Comparison of ENCODE assay signal across 31 cellular contexts in genomic region chr18:63613420-63613819, GRCh38. TPM values are rescaled to one million over a fixed set of nuclear protein-coding genes. Genes with fewer than 3 reads are reported as not detected.
"Had no signal": no experiment of that assay in that cellular context is flagged by ENCODE, and none has a peak within 500 bp of the region (broad histone marks: within the 10 kb centered on the region; RNA-seq: fewer than 3 reads in every experiment).

No MANE protein-coding gene starts in this region.

- H3K27me3 Mint-ChIP-seq: activated CD4-positive, alpha-beta T cell treated with anti-CD3 and anti-CD28 coated beads, Interleukin-2, amount 10 ng/mL, durations not matched to agents 7 days and 5 days; activated naive CD4-positive, alpha-beta T cell treated with anti-CD3 and anti-CD28 coated beads, Interleukin-2, amount 10 ng/mL, durations not matched to agents 7 days and 5 days had no signal

- H3K27ac Mint-ChIP-seq: activated CD4-positive, alpha-beta T cell treated with anti-CD3 and anti-CD28 coated beads for 36 hours; activated CD4-positive, alpha-beta T cell treated with anti-CD3 and anti-CD28 coated beads, Interleukin-2, amount 10 ng/mL, durations not matched to agents 7 days and 5 days; activated CD8-positive, alpha-beta T cell treated with anti-CD3 and anti-CD28 coated beads, Interleukin-2, amount 10 ng/mL, durations not matched to agents 7 days and 5 days; activated naive CD4-positive, alpha-beta T cell treated with anti-CD3 and anti-CD28 coated beads, Interleukin-2, amount 10 ng/mL, durations not matched to agents 7 days and 5 days; activated naive CD8-positive, alpha-beta T cell; activated naive CD8-positive, alpha-beta T cell treated with anti-CD3 and anti-CD28 coated beads, Interleukin-2, amount 50 U/mL, for 24 hours; brain had no signal

- H3K4me1 ChIP-seq: SJCRH30 had no signal

- H3K4me1 Mint-ChIP-seq: activated CD4-positive, alpha-beta T cell treated with anti-CD3 and anti-CD28 coated beads for 36 hours; activated CD4-positive, alpha-beta T cell treated with anti-CD3 and anti-CD28 coated beads, Interleukin-2, amount 10 ng/mL, durations not matched to agents 7 days and 5 days; activated naive CD4-positive, alpha-beta T cell treated with anti-CD3 and anti-CD28 coated beads, Interleukin-2, amount 10 ng/mL, durations not matched to agents 7 days and 5 days; activated naive CD8-positive, alpha-beta T cell treated with anti-CD3 and anti-CD28 coated beads, Interleukin-2, amount 50 U/mL, for 24 hours had no signal

- H3K4me3 Mint-ChIP-seq: activated CD4-positive, alpha-beta T cell treated with anti-CD3 and anti-CD28 coated beads for 36 hours; activated CD4-positive, alpha-beta T cell treated with anti-CD3 and anti-CD28 coated beads, Interleukin-2, amount 10 ng/mL, durations not matched to agents 7 days and 5 days; activated CD8-positive, alpha-beta T cell treated with anti-CD3 and anti-CD28 coated beads, Interleukin-2, amount 10 ng/mL, durations not matched to agents 7 days and 5 days; activated naive CD4-positive, alpha-beta T cell treated with anti-CD3 and anti-CD28 coated beads, Interleukin-2, amount 10 ng/mL, durations not matched to agents 7 days and 5 days; activated naive CD8-positive, alpha-beta T cell; activated naive CD8-positive, alpha-beta T cell treated with anti-CD3 and anti-CD28 coated beads, Interleukin-2, amount 50 U/mL, for 24 hours; activated T-cell treated with anti-CD3 and anti-CD28 coated beads, Interleukin-2, amount 50 U/mL, for 4 hours; brain had no signal

- DNase-seq: activated CD4-positive, alpha-beta T cell treated with anti-CD3 and anti-CD28 coated beads for 36 hours; activated CD4-positive, alpha-beta T cell treated with anti-CD3 and anti-CD28 coated beads, Interleukin-2, amount 10 ng/mL, durations not matched to agents 7 days and 5 days; activated CD4-positive, alpha-beta T cell treated with anti-CD3 and anti-CD28 coated beads, Interleukin-2, amount 50 U/mL, for 48 hours; activated CD8-positive, alpha-beta T cell treated with anti-CD3 and anti-CD28 coated beads, Interleukin-2, amount 10 ng/mL, durations not matched to agents 7 days and 5 days; activated effector memory CD4-positive, alpha-beta T cell treated with Interleukin-2 at 50 U/mL for 16 hours; activated naive CD4-positive, alpha-beta T cell treated with anti-CD3 and anti-CD28 coated beads, Interleukin-2, amount 10 ng/mL, durations not matched to agents 7 days and 5 days; activated naive CD8-positive, alpha-beta T cell treated with anti-CD3 and anti-CD28 coated beads, Interleukin-2, amount 50 U/mL, for 24 hours; activated T-cell treated with anti-CD3 and anti-CD28 coated beads, Interleukin-2, amount 50 U/mL, for 4 hours; anterior cingulate cortex; caudate nucleus; NCI-H1092 treated with DMSO at 0.1 percent for 48 hours; NCI-H1417; NCI-H146; NCI-H187; NCI-H2029 treated with DMSO at 0.1 percent for 48 hours; NCI-H2107; NCI-H2171; NCI-H524; NCI-H82; SHP77; SJCRH30 had no signal

- H3K27ac ChIP-seq: SJCRH30, SK-N-MC had no signal

- H3K9me3 ChIP-seq: SJCRH30 had no signal

- H3K9me3 Mint-ChIP-seq: activated CD4-positive, alpha-beta T cell treated with anti-CD3 and anti-CD28 coated beads, Interleukin-2, amount 10 ng/mL, durations not matched to agents 7 days and 5 days; activated naive CD4-positive, alpha-beta T cell treated with anti-CD3 and anti-CD28 coated beads, Interleukin-2, amount 10 ng/mL, durations not matched to agents 7 days and 5 days; activated naive CD8-positive, alpha-beta T cell treated with anti-CD3 and anti-CD28 coated beads, Interleukin-2, amount 50 U/mL, for 24 hours; activated T-cell treated with anti-CD3 and anti-CD28 coated beads, Interleukin-2, amount 50 U/mL, for 4 hours; brain had no signal

- H3K36me3 ChIP-seq: SJCRH30 had no signal

- H3K4me3 ChIP-seq: K562, SJCRH30, SK-N-MC had no signal

- H3K36me3 Mint-ChIP-seq: activated naive CD4-positive, alpha-beta T cell treated with anti-CD3 and anti-CD28 coated beads, Interleukin-2, amount 10 ng/mL, durations not matched to agents 7 days and 5 days; activated naive CD8-positive, alpha-beta T cell; brain had no signal

- ATAC-seq: activated CD4-positive, alpha-beta T cell treated with anti-CD3 and anti-CD28 coated beads for 36 hours; activated CD4-positive, CD25-positive, alpha-beta regulatory T cell treated with anti-CD3 and anti-CD28 coated beads, Interleukin-2, amount 50 U/mL, for 24 hours; activated CD8-positive, alpha-beta T cell treated with anti-CD3 and anti-CD28 coated beads, Interleukin-2, amount 10 ng/mL, durations not matched to agents 7 days and 5 days; activated naive CD8-positive, alpha-beta T cell treated with anti-CD3 and anti-CD28 coated beads, Interleukin-2, amount 50 U/mL, for 24 hours; activated T-cell treated with anti-CD3 and anti-CD28 coated beads, Interleukin-2, amount 50 U/mL, for 4 hours; K562; Panc1 had no signal

- H3K27me3 ChIP-seq: SJCRH30 had no signal

RNA-seq across cellular contexts. Expression of gene SERPINB13, which starts 26.3 kb away (rescaled TPM):
- total RNA-seq: activated CD4-positive, alpha-beta T cell treated with anti-CD3 and anti-CD28 coated beads for 36 hours; activated CD4-positive, alpha-beta T cell treated with anti-CD3 and anti-CD28 coated beads, Interleukin-2, amount 10 ng/mL, durations not matched to agents 7 days and 5 days; activated CD8-positive, alpha-beta T cell treated with anti-CD3 and anti-CD28 coated beads, Interleukin-2, amount 10 ng/mL, durations not matched to agents 7 days and 5 days; activated T-cell treated with anti-CD3 and anti-CD28 coated beads, Interleukin-2, amount 50 U/mL, for 4 hours; K562; M059J; RPMI7951; SJCRH30; T-helper 1 cell treated with Interleukin-12 subunit alpha and Interleukin-12 subunit beta and Interleukin-4 antibody, amounts not matched to agents 30 ng/mL and 1 ng/mL, for 36 hours; T-helper 2 cell treated with Interferon-gamma antibody and Interleukin-4, amounts not matched to agents 100 ng/mL and 5 ng/mL, for 36 hours had no signal
- polyA plus RNA-seq: K562 had no signal

RNA-seq across cellular contexts. Expression of gene SERPINB4, which starts 30.6 kb away (rescaled TPM):
- total RNA-seq: activated CD4-positive, alpha-beta T cell treated with anti-CD3 and anti-CD28 coated beads for 36 hours; activated CD4-positive, alpha-beta T cell treated with anti-CD3 and anti-CD28 coated beads, Interleukin-2, amount 10 ng/mL, durations not matched to agents 7 days and 5 days; activated CD8-positive, alpha-beta T cell treated with anti-CD3 and anti-CD28 coated beads, Interleukin-2, amount 10 ng/mL, durations not matched to agents 7 days and 5 days; activated T-cell treated with anti-CD3 and anti-CD28 coated beads, Interleukin-2, amount 50 U/mL, for 4 hours; K562; RPMI7951; SJCRH30; T-helper 1 cell treated with Interleukin-12 subunit alpha and Interleukin-12 subunit beta and Interleukin-4 antibody, amounts not matched to agents 30 ng/mL and 1 ng/mL, for 36 hours; T-helper 2 cell treated with Interferon-gamma antibody and Interleukin-4, amounts not matched to agents 100 ng/mL and 5 ng/mL, for 36 hours had no signal
- polyA plus RNA-seq: K562 had no signal

RNA-seq across cellular contexts. Expression of gene SERPINB3, which starts 48.3 kb away (rescaled TPM):
- total RNA-seq: activated CD4-positive, alpha-beta T cell treated with anti-CD3 and anti-CD28 coated beads for 36 hours; activated CD4-positive, alpha-beta T cell treated with anti-CD3 and anti-CD28 coated beads, Interleukin-2, amount 10 ng/mL, durations not matched to agents 7 days and 5 days; activated CD8-positive, alpha-beta T cell treated with anti-CD3 and anti-CD28 coated beads, Interleukin-2, amount 10 ng/mL, durations not matched to agents 7 days and 5 days; activated T-cell treated with anti-CD3 and anti-CD28 coated beads, Interleukin-2, amount 50 U/mL, for 4 hours; K562; M059J; RPMI7951; SJCRH30; T-helper 1 cell treated with Interleukin-12 subunit alpha and Interleukin-12 subunit beta and Interleukin-4 antibody, amounts not matched to agents 30 ng/mL and 1 ng/mL, for 36 hours; T-helper 2 cell treated with Interferon-gamma antibody and Interleukin-4, amounts not matched to agents 100 ng/mL and 5 ng/mL, for 36 hours had no signal
- polyA plus RNA-seq: K562 had no signal
